16 cellular contexts compared by ENCODE assay signal in the genomic region with DNA sequence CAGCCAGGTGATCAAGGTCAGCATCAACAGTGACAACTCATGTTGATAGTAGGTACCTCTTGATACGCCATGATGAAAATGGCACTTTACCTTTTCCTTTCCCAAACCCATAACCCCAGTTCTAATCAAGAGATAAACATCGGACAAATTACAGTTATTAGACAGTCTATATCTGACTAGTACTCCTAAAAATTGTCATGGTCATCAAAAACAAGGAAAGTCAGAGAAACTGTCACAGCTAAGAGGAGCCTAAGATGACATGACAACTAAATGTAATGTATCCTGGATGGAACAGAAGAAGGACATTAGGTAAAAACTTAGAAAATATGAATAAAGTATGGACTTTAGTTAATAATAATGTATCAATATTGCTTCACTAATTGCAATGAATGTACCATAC.
A peak's percentile ranks its signal among the peaks of the same experiment; 100 is the strongest.
DNase-seq lines count a peak whose midpoint lies in the region; ATAC-seq, FAIRE-seq and TF ChIP-seq lines count a peak whose summit lies in the region.
"Had no signal": no experiment of that assay in that cellular context is flagged by ENCODE, and none has a peak within 500 bp of the region (broad histone marks: within the 10 kb centered on the region; RNA-seq: fewer than 3 reads in every experiment).

No MANE protein-coding gene starts in this region.

- H3K4me1 Mint-ChIP-seq in activated T-helper 17 cell treated with anti-CD3 and anti-CD28 coated beads, Interleukin-2, amount 50 U/mL, for 72 hours, result no peaks in the 10 kb centered on the region
- no peaks in the 10 kb centered on the region for H3K4me1 Mint-ChIP-seq in chondrocyte (ENCODE audit: low read depth)
- H3K4me1 Mint-ChIP-seq in activated CD8-positive, alpha-beta memory T cell treated with anti-CD3 and anti-CD28 coated beads, Interleukin-2, amount 10 ng/mL, durations not matched to agents 7 days and 5 days, result peaks cover 1% of the 10 kb centered on the region

- no peak for ATAC-seq in activated T-helper 17 cell treated with anti-CD3 and anti-CD28 coated beads, Interleukin-2, amount 50 U/mL, for 72 hours (replicated peaks)
- no peak for ATAC-seq in activated CD8-positive, alpha-beta memory T cell treated with anti-CD3 and anti-CD28 coated beads, Interleukin-2, amount 10 ng/mL, durations not matched to agents 7 days and 5 days
- no peak for ATAC-seq in GM18873 (IDR thresholded peaks at IDR 0.05; ENCODE audit: low FRiP score, unreplicated experiment)
- ATAC-seq: CD8-positive, alpha-beta T cell; GM23338 had no signal

- TF ChIP-seq CTCF in chondrocyte (IDR thresholded peaks at IDR 0.05), result no peak

- TF ChIP-seq POLR2A in GM12891 (IDR thresholded peaks at IDR 0.05; ENCODE audit: low read depth, low read length), result no peak

- H3K27ac Mint-ChIP-seq in activated T-helper 17 cell treated with anti-CD3 and anti-CD28 coated beads, Interleukin-2, amount 50 U/mL, for 72 hours, result peak overlapping the region; percentile 59
- no peak overlapping the region for H3K27ac Mint-ChIP-seq in chondrocyte (ENCODE audit: unreplicated experiment)
- no peak overlapping the region for H3K27ac Mint-ChIP-seq in activated CD8-positive, alpha-beta memory T cell treated with anti-CD3 and anti-CD28 coated beads, Interleukin-2, amount 10 ng/mL, durations not matched to agents 7 days and 5 days
- H3K27ac Mint-ChIP-seq: CD8-positive, alpha-beta T cell; GM23338 had no signal

- peaks cover 10% of the 10 kb centered on the region for H3K36me3 Mint-ChIP-seq in activated T-helper 17 cell treated with anti-CD3 and anti-CD28 coated beads, Interleukin-2, amount 50 U/mL, for 72 hours (ENCODE audit: low read depth)
- H3K36me3 Mint-ChIP-seq in chondrocyte (ENCODE audit: low read depth), result no peaks in the 10 kb centered on the region
- H3K36me3 Mint-ChIP-seq in activated CD8-positive, alpha-beta memory T cell treated with anti-CD3 and anti-CD28 coated beads, Interleukin-2, amount 10 ng/mL, durations not matched to agents 7 days and 5 days, result peaks cover 11% of the 10 kb centered on the region

- no peak overlapping the region for H3K4me3 Mint-ChIP-seq in activated T-helper 17 cell treated with anti-CD3 and anti-CD28 coated beads, Interleukin-2, amount 50 U/mL, for 72 hours
- no peak overlapping the region for H3K4me3 Mint-ChIP-seq in chondrocyte (ENCODE audit: unreplicated experiment)
- no peak overlapping the region for H3K4me3 Mint-ChIP-seq in activated CD8-positive, alpha-beta memory T cell treated with anti-CD3 and anti-CD28 coated beads, Interleukin-2, amount 10 ng/mL, durations not matched to agents 7 days and 5 days
- H3K4me3 Mint-ChIP-seq: CD8-positive, alpha-beta T cell; GM23338 had no signal

- FAIRE-seq in GM12891 (lab: Jason Lieb, UNC) (peak; percentile 62), GM19239 (lab: Jason Lieb, UNC) (peak; percentile 23)
- FAIRE-seq: A204.1, H54, HTR-8/SVneo had no signal

- H3K9me3 Mint-ChIP-seq in activated T-helper 17 cell treated with anti-CD3 and anti-CD28 coated beads, Interleukin-2, amount 50 U/mL, for 72 hours, result no peaks in the 10 kb centered on the region
- H3K9me3 Mint-ChIP-seq in chondrocyte (ENCODE audit: low read depth), result peaks cover 5% of the 10 kb centered on the region
- H3K9me3 Mint-ChIP-seq in activated CD8-positive, alpha-beta memory T cell treated with anti-CD3 and anti-CD28 coated beads, Interleukin-2, amount 10 ng/mL, durations not matched to agents 7 days and 5 days (ENCODE audit: low read depth), result no peaks in the 10 kb centered on the region

- H3K27me3 Mint-ChIP-seq in activated T-helper 17 cell treated with anti-CD3 and anti-CD28 coated beads, Interleukin-2, amount 50 U/mL, for 72 hours, result no peaks in the 10 kb centered on the region
- no peaks in the 10 kb centered on the region for H3K27me3 Mint-ChIP-seq in chondrocyte (ENCODE audit: low read depth)
- H3K27me3 Mint-ChIP-seq in activated CD8-positive, alpha-beta memory T cell treated with anti-CD3 and anti-CD28 coated beads, Interleukin-2, amount 10 ng/mL, durations not matched to agents 7 days and 5 days, result no peaks in the 10 kb centered on the region

- CTCF ChIA-PET in activated CD8-positive, alpha-beta memory T cell treated with anti-CD3 and anti-CD28 coated beads, Interleukin-2, amount 10 ng/mL, durations not matched to agents 7 days and 5 days (lab: Charles Lee), result no interaction called here

- DNase-seq in GM12891 (ENCODE audit: insufficient read length, low spot score), result no peak
- DNase-seq in GM19239 (ENCODE audit: insufficient read length, low spot score), result no peak
- DNase-seq in chondrocyte (ENCODE audit: low spot score), result no peak
- DNase-seq in activated CD8-positive, alpha-beta memory T cell treated with anti-CD3 and anti-CD28 coated beads, Interleukin-2, amount 10 ng/mL, durations not matched to agents 7 days and 5 days, result no peak
- DNase-seq: AML-193; Calu3; CD8-positive, alpha-beta T cell; DMS79 treated with DMSO at 0.1 percent for 48 hours; GF-D8; HCEC 1CT had no signal

TF ChIP-seq in GM12891, 5 proteins besides CTCF, POLR2A, EP300 and RAD21:
- TF ChIP-seq POU2F2 (IDR thresholded peaks at IDR 0.05; ENCODE audit: low read depth, low read length) (no peak), PAX5 (IDR thresholded peaks at IDR 0.05; ENCODE audit: insufficient read depth, low read length, severe bottlenecking) (no peak), TAF1 (IDR thresholded peaks at IDR 0.05; ENCODE audit: low read depth, low read length) (no peak), POLR2AphosphoS5 (IDR thresholded peaks at IDR 0.05; ENCODE audit: low read depth, low read length) (no peak), SPI1 (IDR thresholded peaks at IDR 0.05; ENCODE audit: low read depth, low read length) (no peak)
